ENCODE assay signal across 8 cellular contexts in the genomic region with DNA sequence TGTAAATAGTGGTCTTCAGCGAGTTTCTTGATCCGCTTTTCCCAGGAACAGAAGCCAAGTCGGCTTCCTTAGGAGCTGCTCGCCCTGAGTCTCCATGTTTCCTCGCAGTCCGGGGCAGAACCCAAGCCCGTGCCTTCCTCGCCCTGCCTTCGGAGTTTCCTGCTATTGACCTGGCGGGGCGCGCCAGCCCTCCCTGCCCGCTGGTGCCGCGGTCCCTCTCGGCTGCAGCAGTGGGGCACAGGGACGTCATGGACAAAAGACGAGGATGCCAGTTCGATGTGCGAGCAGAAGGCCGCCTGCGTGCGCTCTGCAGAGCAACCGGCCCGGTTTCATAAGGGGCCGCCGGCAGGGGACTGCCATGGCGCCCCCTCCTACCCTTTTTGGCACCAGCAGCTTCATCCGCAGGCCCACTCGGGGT. TPM values are rescaled to one million over a fixed set of nuclear protein-coding genes. Genes with fewer than 3 reads are reported as not detected.
DNase-seq lines count a peak whose midpoint lies in the region; ATAC-seq and TF ChIP-seq lines count a peak whose summit lies in the region.

No MANE protein-coding gene starts in this region.

- TF ChIP-seq CTCF in AG04450 (IDR thresholded peaks at IDR 0.05; ENCODE audit: low read depth, low read length) (peak; percentile 10; the same call in 1 of the 2 replicates), astrocyte of the spinal cord (IDR thresholded peaks at IDR 0.05; ENCODE audit: low read depth, low read length) (no peak)

- H3K27me3 ChIP-seq in AG04450 (ENCODE audit: control insufficient read depth, insufficient read depth, low read length) (peaks cover 8% of the 10 kb centered on the region), iPS-20b (ENCODE audit: insufficient read depth, low read length) (no peaks in the 10 kb centered on the region)

- no peak overlapping the region for H3K27ac ChIP-seq in AG04450 (ENCODE audit: low read depth, low read length)
- H3K27ac ChIP-seq in iPS-20b (ENCODE audit: low read length) = peak overlapping the region; percentile 86

- H3K36me3 ChIP-seq in iPS-20b (ENCODE audit: insufficient read depth, low read depth, low read length) = no peaks in the 10 kb centered on the region

- POLR2A ChIA-PET in AG04450 (lab: Yijun Ruan, JAX) = no interaction called here

- H3K4me3 ChIP-seq in AG04450 (ENCODE audit: low read depth, low read length) (peak overlapping the region; percentile 47), astrocyte of the spinal cord (ENCODE audit: low read depth, low read length) (peak overlapping the region; percentile 41), iPS-20b (ENCODE audit: low read length) (peak overlapping the region; percentile 47)

- H3K9ac ChIP-seq in iPS-20b (ENCODE audit: low read depth, low read length) = peak overlapping the region; percentile 89

- no peak for DNase-seq in AG04450 (ENCODE audit: low read depth, low spot score)
- DNase-seq in NCI-H748 (lab: John Stamatoyannopoulos, UW; ENCODE audit: unreplicated experiment) = peak; percentile 89
- DNase-seq in astrocyte of the spinal cord (ENCODE audit: low read depth, low spot score) = peak; percentile 54
- DNase-seq in stimulated activated CD4-positive, alpha-beta T cell treated with anti-CD3 and anti-CD28 coated beads, Interleukin-1b, Interleukin-23, amount 100 ng/mL, for 48 hours = peak; percentile 26
- no peak for DNase-seq in SIG-M5 treated with dmso at 0.1 percent for 504 hours (lab: John Stamatoyannopoulos, UW; ENCODE audit: unreplicated experiment)

- CTCF ChIA-PET in AG04450 (lab: Charles Lee) = interaction anchor here (0.6 to 3.6 kb wide), 12 partner anchors 9 to 1470 kb away, joined by 3 to 22 read pairs (median 5); no protein-coding TSS in a partner anchor

- peaks cover 66% of the 10 kb centered on the region for H3K4me1 ChIP-seq in iPS-20b (ENCODE audit: insufficient read depth, low read length)

- H3K9me3 ChIP-seq in AG04450 (ENCODE audit: control insufficient read depth, insufficient read depth, low read length) (no peaks in the 10 kb centered on the region), iPS-20b (ENCODE audit: insufficient read depth, low read depth, low read length) (no peaks in the 10 kb centered on the region)

- in situ Hi-C loops in astrocyte of the spinal cord (cut with HindIII; ENCODE audit: low sequenced_read_pairs) = no loop called here

- ATAC-seq in GM19397 (IDR thresholded peaks at IDR 0.05; ENCODE audit: unreplicated experiment) (peak; percentile 25), HG03097 (IDR thresholded peaks at IDR 0.05; ENCODE audit: low FRiP score, unreplicated experiment) (no peak)

RNA-seq across cellular contexts. Expression of gene CLYBL, which starts 51.4 kb away (rescaled TPM):
- 0.66 and 1.5 TPM in 2 replicates for polyA plus RNA-seq in AG04450 (2011; rRNA removed)
- 0.87 TPM in 1 of 2 replicates, not detected in the other for polyA minus RNA-seq in AG04450 (2011; rRNA and poly(A)+ RNA removed)

Comparison
In these comparisons a context has a peak if more than half of its experiments do, and no peak if none do; other contexts are left out.
1. DNase-seq: peak in NCI-H748 (single experiment), astrocyte of the spinal cord (single experiment) and stimulated activated CD4-positive, alpha-beta T cell treated with anti-CD3 and anti-CD28 coated beads, Interleukin-1b, Interleukin-23, amount 100 ng/mL, for 48 hours (single experiment); none in AG04450 (single experiment) and SIG-M5 treated with dmso at 0.1 percent for 504 hours (single experiment).
2. Peak in every context shown above with its lines, with median percentiles within 50 percentile points of each other: H3K4me3 ChIP-seq.